In genomic region chrX:49185062-49185394, GRCh38 we compare ENCODE assay signal across 8 cellular contexts. TPM values are rescaled to one million over a fixed set of nuclear protein-coding genes. Genes with fewer than 3 reads are reported as not detected.
A peak's percentile ranks its signal among the peaks of the same experiment; 100 is the strongest.
DNase-seq lines count a peak whose midpoint lies in the region; ATAC-seq and TF ChIP-seq lines count a peak whose summit lies in the region.
"Had no signal": no experiment of that assay in that cellular context is flagged by ENCODE, and none has a peak within 500 bp of the region (broad histone marks: within the 10 kb centered on the region; RNA-seq: fewer than 3 reads in every experiment).

No MANE protein-coding gene starts in this region.

- H3K27me3 Mint-ChIP-seq in activated CD8-positive, alpha-beta memory T cell treated with anti-CD3 and anti-CD28 coated beads, Interleukin-2, amount 10 ng/mL, durations not matched to agents 7 days and 5 days, result no peaks in the 10 kb centered on the region

- peaks cover 14% of the 10 kb centered on the region for H3K4me1 Mint-ChIP-seq in activated CD8-positive, alpha-beta memory T cell treated with anti-CD3 and anti-CD28 coated beads, Interleukin-2, amount 10 ng/mL, durations not matched to agents 7 days and 5 days

- H3K4me3 Mint-ChIP-seq in activated CD8-positive, alpha-beta memory T cell treated with anti-CD3 and anti-CD28 coated beads, Interleukin-2, amount 10 ng/mL, durations not matched to agents 7 days and 5 days, result peak overlapping the region; percentile 83

- H3K36me3 Mint-ChIP-seq in activated CD8-positive, alpha-beta memory T cell treated with anti-CD3 and anti-CD28 coated beads, Interleukin-2, amount 10 ng/mL, durations not matched to agents 7 days and 5 days, result peaks cover 15% of the 10 kb centered on the region

- H3K4me1 ChIP-seq in esophagus muscularis mucosa (peaks cover 12 to 34% (median 31%) of the 10 kb centered on the region in 4 donors), thymus (ENCODE audit: control insufficient read depth, insufficient read depth, low read length) (peaks cover 4% of the 10 kb centered on the region)

- no peak for TF ChIP-seq POLR2A in esophagus muscularis mucosa (IDR thresholded peaks at IDR 0.05; ENCODE audit: low read depth)

- no peak for TF ChIP-seq CTCF in esophagus muscularis mucosa (IDR thresholded peaks at IDR 0.05)

- H3K9me3 Mint-ChIP-seq in activated CD8-positive, alpha-beta memory T cell treated with anti-CD3 and anti-CD28 coated beads, Interleukin-2, amount 10 ng/mL, durations not matched to agents 7 days and 5 days (ENCODE audit: low read depth), result no peaks in the 10 kb centered on the region

- H3K27ac Mint-ChIP-seq in activated CD8-positive, alpha-beta memory T cell treated with anti-CD3 and anti-CD28 coated beads, Interleukin-2, amount 10 ng/mL, durations not matched to agents 7 days and 5 days, result peak overlapping the region; percentile 78

- peak overlapping the region; percentile 57 to 68 (median 60) for H3K4me3 ChIP-seq in esophagus muscularis mucosa
- H3K4me3 ChIP-seq in thymus (ENCODE audit: low read length), result peak overlapping the region; percentile 35

- no peak for TF ChIP-seq EP300 in esophagus muscularis mucosa (IDR thresholded peaks at IDR 0.05)

- H3K36me3 ChIP-seq in esophagus muscularis mucosa, result peaks cover 0 to 24% (median 11%) of the 10 kb centered on the region in 4 donors
- peaks cover 4% of the 10 kb centered on the region for H3K36me3 ChIP-seq in thymus (ENCODE audit: control insufficient read depth, insufficient read depth)

- DNase-seq in activated CD8-positive, alpha-beta memory T cell treated with anti-CD3 and anti-CD28 coated beads, Interleukin-2, amount 10 ng/mL, durations not matched to agents 7 days and 5 days, result no peak
- no peak for DNase-seq in activated CD8-positive, alpha-beta memory T cell treated with anti-CD3 and anti-CD28 coated beads for 24 hours
- DNase-seq in esophagus muscularis mucosa (ENCODE audit: extremely low spot score), result no peak
- no peak for DNase-seq in NCI-H1436 treated with DMSO at 0.1 percent for 48 hours (lab: John Stamatoyannopoulos, UW)
- DNase-seq: SIG-M5 had no signal

- no peaks in the 10 kb centered on the region for H3K27me3 ChIP-seq in esophagus muscularis mucosa
- no peaks in the 10 kb centered on the region for H3K27me3 ChIP-seq in thymus (ENCODE audit: control insufficient read depth, insufficient read depth)

- H3K27ac ChIP-seq in esophagus muscularis mucosa (replicated peaks in 1 of 4) (peak overlapping the region; percentile 83 to 87 (median 86)), thymus (ENCODE audit: low read depth) (no peak overlapping the region)

- H3K9me3 ChIP-seq in esophagus muscularis mucosa (no peaks in the 10 kb centered on the region), thymus (ENCODE audit: control insufficient read depth) (no peaks in the 10 kb centered on the region)

- intact Hi-C loops in esophagus muscularis mucosa (cut with DNase I), result no loop called here

- 60% methylated on average over 8 of the region's 8 CpGs for WGBS in esophagus muscularis mucosa
- 21% methylated on average over 8 of the region's 8 CpGs for WGBS in thymus

- CTCF ChIA-PET in activated CD8-positive, alpha-beta memory T cell treated with anti-CD3 and anti-CD28 coated beads, Interleukin-2, amount 10 ng/mL, durations not matched to agents 7 days and 5 days (lab: Charles Lee), result interaction anchor here (1.8 kb wide), 1 partner anchor 8 kb away, joined by 6 read pairs; no protein-coding TSS in a partner anchor

- no peak for ATAC-seq in activated CD8-positive, alpha-beta memory T cell treated with anti-CD3 and anti-CD28 coated beads, Interleukin-2, amount 10 ng/mL, durations not matched to agents 7 days and 5 days
- ATAC-seq in esophagus mucosa, result no peak

RNA-seq across cellular contexts. Expression of gene PRICKLE3, which starts 1.1 kb away (rescaled TPM):
- 10 to 100 TPM; 21.1 to 24.7 TPM for total RNA-seq in activated CD8-positive, alpha-beta memory T cell treated with anti-CD3 and anti-CD28 coated beads, Interleukin-2, amount 10 ng/mL, durations not matched to agents 7 days and 5 days
- 10 to 100 TPM in 3 of 4 donors, 1 to 10 TPM in 1; 7.6 to 16.2 (median 12.3) TPM for total RNA-seq in esophagus muscularis mucosa
- 5.4 TPM for polyA plus RNA-seq in thymus
- 17.5 TPM for total RNA-seq in esophagus mucosa

RNA-seq across cellular contexts. Expression of gene PLP2, which starts 13.3 kb away (rescaled TPM):
- 10 to 100 TPM; 21.9 to 44.7 TPM for total RNA-seq in activated CD8-positive, alpha-beta memory T cell treated with anti-CD3 and anti-CD28 coated beads, Interleukin-2, amount 10 ng/mL, durations not matched to agents 7 days and 5 days
- total RNA-seq in esophagus muscularis mucosa, result 100 to 1,000 TPM in 1 of 4 donors, 10 to 100 TPM in 3; 55.3 to 101 (median 76.3) TPM
- 130 TPM for polyA plus RNA-seq in thymus
- total RNA-seq in esophagus mucosa, result 359 TPM

RNA-seq across cellular contexts. Expression of gene SYP, which starts 15.0 kb away (rescaled TPM):
- total RNA-seq in activated CD8-positive, alpha-beta memory T cell treated with anti-CD3 and anti-CD28 coated beads, Interleukin-2, amount 10 ng/mL, durations not matched to agents 7 days and 5 days, result 1 to 10 TPM; 1.9 to 3.9 TPM
- total RNA-seq in esophagus muscularis mucosa (10 to 100 TPM in 1 of 4 donors, 1 to 10 TPM in 3; 4.5 to 12.0 (median 6.1) TPM), esophagus mucosa (0.36 TPM)
- polyA plus RNA-seq in thymus, result 3.6 TPM

RNA-seq across cellular contexts. Expression of gene MAGIX, which starts 22.5 kb away (rescaled TPM):
- 1 to 10 TPM; 1.1 to 2.0 TPM for total RNA-seq in activated CD8-positive, alpha-beta memory T cell treated with anti-CD3 and anti-CD28 coated beads, Interleukin-2, amount 10 ng/mL, durations not matched to agents 7 days and 5 days
- total RNA-seq in esophagus muscularis mucosa (1 to 10 TPM; 1.5 to 4.2 (median 3.6) TPM), esophagus mucosa (4.7 TPM)
- 3.0 TPM for polyA plus RNA-seq in thymus

RNA-seq across cellular contexts. Expression of gene CACNA1F, which starts 48.1 kb away (rescaled TPM):
- total RNA-seq in activated CD8-positive, alpha-beta memory T cell treated with anti-CD3 and anti-CD28 coated beads, Interleukin-2, amount 10 ng/mL, durations not matched to agents 7 days and 5 days, result 1 to 10 TPM in 1 of 2 experiments, under 1 TPM in 1; 0.19 to 1.3 TPM
- total RNA-seq in esophagus muscularis mucosa, result under 1 TPM; under 0.01 to 0.42 (median 0.06) TPM
- 1.8 TPM for polyA plus RNA-seq in thymus
- 0.28 TPM for total RNA-seq in esophagus mucosa
- total RNA-seq: pulmonary artery endothelial cell had no signal
